21 cellular contexts compared by ENCODE assay signal in the genomic region with DNA sequence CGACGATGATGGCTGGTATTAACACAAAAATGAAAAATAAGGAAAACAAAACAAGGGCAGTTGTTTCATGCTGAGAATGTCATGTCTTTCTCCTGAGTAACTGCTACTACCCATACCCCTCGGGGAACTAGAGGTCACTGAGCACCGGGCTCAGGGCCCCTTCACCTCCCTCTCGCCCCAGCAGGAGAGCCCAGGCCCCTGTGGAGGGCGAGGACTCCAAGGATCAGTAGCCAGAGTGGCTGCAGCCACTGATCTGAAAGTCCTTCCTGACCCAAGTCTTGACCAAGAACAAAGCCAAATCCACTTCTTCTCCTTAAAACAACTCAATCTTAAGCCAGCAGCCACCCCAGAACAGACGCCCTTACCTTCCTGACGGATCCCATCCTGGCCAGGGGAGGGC. TPM values are rescaled to one million over a fixed set of nuclear protein-coding genes. Genes with fewer than 3 reads are reported as not detected.
DNase-seq lines count a peak whose midpoint lies in the region; ATAC-seq and TF ChIP-seq lines count a peak whose summit lies in the region.
"Had no signal": no experiment of that assay in that cellular context is flagged by ENCODE, and none has a peak within 500 bp of the region (broad histone marks: within the 10 kb centered on the region; RNA-seq: fewer than 3 reads in every experiment).

No MANE protein-coding gene starts in this region.

- intact Hi-C loops in dorsolateral prefrontal cortex (cut with DNase I), result no loop called here

- H3K27me3 ChIP-seq in dorsolateral prefrontal cortex, result no peaks in the 10 kb centered on the region
- H3K27me3 ChIP-seq: BE2C, BLaER1 had no signal

- no peaks in the 10 kb centered on the region for H3K36me3 Mint-ChIP-seq in osteocyte (ENCODE audit: unreplicated experiment)
- H3K36me3 Mint-ChIP-seq: CD14-positive monocyte; CD4-positive, alpha-beta memory T cell; CD4-positive, CD25-positive, alpha-beta regulatory T cell had no signal

- no peak overlapping the region for H3K27ac Mint-ChIP-seq in osteocyte (ENCODE audit: unreplicated experiment)
- H3K27ac Mint-ChIP-seq: CD4-positive, alpha-beta memory T cell; CD4-positive, CD25-positive, alpha-beta regulatory T cell; CD8-positive, alpha-beta memory T cell had no signal

- no peak for ATAC-seq in left lobe of liver
- ATAC-seq: GM12878 had no signal

- peak; percentile 43 for DNase-seq in coronary artery (ENCODE audit: low spot score)
- peak; percentile 22 for DNase-seq in left lobe of liver (ENCODE audit: low spot score)
- DNase-seq in osteocyte (ENCODE audit: extremely low spot score, unreplicated experiment), result peak; percentile 46
- DNase-seq in dorsolateral prefrontal cortex, result no peak
- no peak for DNase-seq in COLO829 (ENCODE audit: low spot score)
- DNase-seq in activated CD4-positive, alpha-beta T cell treated with anti-CD3 and anti-CD28 coated beads, Interleukin-2, amount 50 U/mL, for 4 hours, result no peak
- no peak for DNase-seq in kidney tubule cell (ENCODE audit: low spot score)
- DNase-seq: 8988T; ACHN; BE2C; C1 segment of cervical spinal cord; Caco-2; Calu3; CD4-positive, alpha-beta memory T cell; CD4-positive, CD25-positive, alpha-beta regulatory T cell; CD8-positive, alpha-beta memory T cell; DMS79 treated with DMSO at 0.1 percent for 48 hours; GF-D8 had no signal

- H3K4me1 Mint-ChIP-seq in osteocyte (ENCODE audit: unreplicated experiment), result no peaks in the 10 kb centered on the region
- H3K4me1 Mint-ChIP-seq: CD14-positive monocyte; CD4-positive, alpha-beta memory T cell; CD4-positive, CD25-positive, alpha-beta regulatory T cell; CD8-positive, alpha-beta memory T cell had no signal

- no peak overlapping the region for H3K27ac ChIP-seq in coronary artery
- peak overlapping the region in 1 of 59 donors; percentile 55 for H3K27ac ChIP-seq in dorsolateral prefrontal cortex
- H3K27ac ChIP-seq: BLaER1 had no signal

- no peak for TF ChIP-seq CTCF in coronary artery (IDR thresholded peaks at IDR 0.05)
- no peak for TF ChIP-seq CTCF in osteocyte (IDR thresholded peaks at IDR 0.05)
- no peak for TF ChIP-seq CTCF in dorsolateral prefrontal cortex (IDR thresholded peaks at IDR 0.05 in 54 of 56, conservative IDR thresholded peaks at IDR 0.05 in 2 of 56; ENCODE audit: low read depth in 1 of 56, partially characterized antibody in 56 of 56)

- peaks cover 20% of the 10 kb centered on the region for H3K9me3 Mint-ChIP-seq in osteocyte (ENCODE audit: unreplicated experiment)

- H3K4me3 Mint-ChIP-seq in osteocyte (ENCODE audit: unreplicated experiment), result no peak overlapping the region
- H3K4me3 Mint-ChIP-seq: CD14-positive monocyte; CD4-positive, alpha-beta memory T cell; CD4-positive, CD25-positive, alpha-beta regulatory T cell; CD8-positive, alpha-beta memory T cell had no signal

- no peaks in the 10 kb centered on the region for H3K27me3 Mint-ChIP-seq in osteocyte (ENCODE audit: unreplicated experiment)

- no peak overlapping the region for H3K4me3 ChIP-seq in coronary artery
- H3K4me3 ChIP-seq in dorsolateral prefrontal cortex, result no peak overlapping the region
- H3K4me3 ChIP-seq: BLaER1, GM12878 had no signal

RNA-seq across cellular contexts. Expression of gene ST8SIA5, which starts 25.5 kb away (rescaled TPM):
- total RNA-seq in left lobe of liver, result 0.23 TPM
- total RNA-seq in osteocyte, result 0.30 and 0.76 TPM in 2 replicates
- total RNA-seq in dorsolateral prefrontal cortex, result 100 to 1,000 TPM in 4 of 120 experiments, 10 to 100 TPM in 116; 25.8 to 115 (median 77.9) TPM
- total RNA-seq: Caco-2; Calu3; CD4-positive, alpha-beta memory T cell; CD4-positive, CD25-positive, alpha-beta regulatory T cell; CD8-positive, alpha-beta memory T cell had no signal

Comparison
In these comparisons a context has a peak if more than half of its experiments do, and no peak if none do; other contexts are left out.
1. DNase-seq: peak in coronary artery (single experiment), left lobe of liver (single experiment) and osteocyte (single experiment); none in dorsolateral prefrontal cortex (0 of 10), COLO829 (single experiment), activated CD4-positive, alpha-beta T cell treated with anti-CD3 and anti-CD28 coated beads, Interleukin-2, amount 50 U/mL, for 4 hours (0 of 2) and kidney tubule cell (single experiment).
2. RNA of gene ST8SIA5, which starts 25.5 kb away (total RNA-seq): 25.8 to 115 TPM in dorsolateral prefrontal cortex; 0.30 to 0.76 TPM in osteocyte and 0.23 TPM in left lobe of liver (single experiment); every median in the first group is over 10 times any median in the second.